In the genomic region with DNA sequence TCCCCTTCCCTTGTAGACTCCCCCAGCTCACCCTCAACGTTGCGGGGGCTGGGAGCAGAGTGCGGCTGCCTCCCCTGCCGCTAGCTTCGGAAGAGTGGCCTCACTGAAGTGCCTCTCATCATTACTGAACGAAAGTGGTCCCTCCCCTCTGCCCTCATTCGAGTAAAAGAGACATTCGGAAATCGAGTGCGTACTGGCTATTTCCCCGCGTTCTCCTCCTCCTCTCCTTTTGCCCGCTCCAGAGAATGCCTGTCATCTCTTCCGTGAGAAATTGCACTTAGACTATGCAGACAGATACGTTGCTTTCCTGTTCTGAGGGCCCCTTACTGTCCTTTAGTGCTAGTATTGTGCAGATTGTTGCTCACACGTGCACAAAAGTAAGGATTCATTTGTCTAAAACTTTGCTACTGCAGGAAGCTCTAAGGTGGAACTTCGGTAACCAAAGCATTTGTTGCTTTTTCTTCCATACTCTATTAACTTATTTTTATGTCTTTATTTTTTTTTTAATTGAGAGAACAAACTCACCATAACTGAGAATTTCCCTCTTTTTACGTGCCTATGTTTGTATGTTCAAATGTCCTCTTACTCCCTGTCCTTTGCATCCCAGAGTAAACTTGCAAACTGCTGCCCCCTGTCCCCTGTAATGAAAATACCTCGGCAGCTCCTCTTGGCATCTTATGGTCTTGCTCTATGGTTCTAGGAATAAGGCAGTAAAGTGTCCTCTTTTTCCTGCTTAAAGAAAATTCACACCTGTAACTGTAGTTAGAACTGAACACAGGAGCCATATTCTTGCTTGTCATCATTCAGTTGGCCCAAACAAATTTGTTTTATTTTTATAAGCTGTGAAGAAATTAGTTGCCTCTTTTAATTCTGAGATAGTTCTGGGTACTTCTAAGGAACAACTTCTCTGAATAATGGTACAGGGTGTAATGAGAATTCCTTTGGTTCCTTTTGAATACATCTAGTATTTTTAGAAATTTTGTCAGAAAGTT, we compare ENCODE assay signal across 8 cellular contexts. TPM values are rescaled to one million over a fixed set of nuclear protein-coding genes. Genes with fewer than 3 reads are reported as not detected.
A peak's percentile ranks its signal among the peaks of the same experiment; 100 is the strongest.
DNase-seq lines count a peak whose midpoint lies in the region; ATAC-seq and TF ChIP-seq lines count a peak whose summit lies in the region.

No MANE protein-coding gene starts in this region.

- TF ChIP-seq POLR2A in GM18526 (IDR thresholded peaks at IDR 0.05; ENCODE audit: extremely low read depth, insufficient read length): peak; percentile 54
- TF ChIP-seq POLR2A in upper lobe of left lung (IDR thresholded peaks at IDR 0.05): no peak

- ATAC-seq in CD4-positive, alpha-beta T cell (ENCODE audit: poor library complexity): peak; percentile 65
- ATAC-seq in HG03135 (IDR thresholded peaks at IDR 0.05; ENCODE audit: unreplicated experiment): peak; percentile 48
- peak; percentile 56 to 59 for ATAC-seq in upper lobe of left lung (ENCODE audit: low FRiP score in 2 of 2)

- no peaks in the 10 kb centered on the region for H3K9me3 ChIP-seq in CD4-positive, alpha-beta T cell (ENCODE audit: control insufficient read depth, low read length)
- H3K9me3 ChIP-seq in mucosa of rectum (ENCODE audit: control insufficient read depth in 2 of 2, low read length in 2 of 2) (no peaks in the 10 kb centered on the region), upper lobe of left lung (no peaks in the 10 kb centered on the region)

- peak; percentile 59 for TF ChIP-seq CTCF in CD4-positive, alpha-beta T cell (IDR thresholded peaks at IDR 0.05)
- TF ChIP-seq CTCF in epithelial cell of proximal tubule (conservative IDR thresholded peaks at IDR 0.05; ENCODE audit: low read depth, low read length) (peak; percentile 81), upper lobe of left lung (IDR thresholded peaks at IDR 0.05) (peak in 4 of 6 experiments; percentile 28 to 44 (median 40))

- no peaks in the 10 kb centered on the region for H3K27me3 ChIP-seq in CD4-positive, alpha-beta T cell (ENCODE audit: control insufficient read depth, insufficient read depth, low read length)
- H3K27me3 ChIP-seq in mucosa of rectum (ENCODE audit: control insufficient read depth in 2 of 2, insufficient read depth in 2 of 2, low read length in 2 of 2) (peaks cover 0 to 2% of the 10 kb centered on the region in 2 donors), upper lobe of left lung (no peaks in the 10 kb centered on the region)

- no peaks in the 10 kb centered on the region for H3K9me3 Mint-ChIP-seq in CD4-positive, alpha-beta T cell
- no peaks in the 10 kb centered on the region for H3K9me3 Mint-ChIP-seq in activated CD4-positive, alpha-beta T cell treated with anti-CD3 and anti-CD28 coated beads, Interleukin-2, amount 10 ng/mL, durations not matched to agents 24 days and 14 days

- TF ChIP-seq EP300 in upper lobe of left lung (IDR thresholded peaks at IDR 0.05): no peak

- peak overlapping the region; percentile 90 for H3K27ac Mint-ChIP-seq in CD4-positive, alpha-beta T cell
- peak overlapping the region; percentile 94 for H3K27ac Mint-ChIP-seq in activated CD4-positive, alpha-beta T cell treated with anti-CD3 and anti-CD28 coated beads, Interleukin-2, amount 10 ng/mL, durations not matched to agents 24 days and 14 days

- DNase-seq in CD4-positive, alpha-beta T cell: peak in 8 of 10 experiments; percentile 3 to 35 (median 24)
- DNase-seq in NCI-H345 treated with DMSO at 0.1 percent for 48 hours (lab: John Stamatoyannopoulos, UW; ENCODE audit: unreplicated experiment): peak; percentile 66
- DNase-seq in activated CD4-positive, alpha-beta T cell treated with anti-CD3 and anti-CD28 coated beads, Interleukin-2, amount 10 ng/mL, durations not matched to agents 24 days and 14 days: peak; percentile 81
- DNase-seq in epithelial cell of proximal tubule (ENCODE audit: low read depth): no peak
- DNase-seq in upper lobe of left lung: peak in 1 of 2 donors; percentile 51

- POLR2A ChIA-PET in CD4-positive, alpha-beta T cell (lab: Charles Lee): interaction anchor here (0.9 to 3.0 kb wide), 8 partner anchors 11 to 281 kb away, joined by 3 to 18 read pairs (median 4); a partner anchor contains a TSS

- peaks cover 58% of the 10 kb centered on the region for H3K4me1 Mint-ChIP-seq in CD4-positive, alpha-beta T cell (ENCODE audit: low read depth)
- H3K4me1 Mint-ChIP-seq in activated CD4-positive, alpha-beta T cell treated with anti-CD3 and anti-CD28 coated beads, Interleukin-2, amount 10 ng/mL, durations not matched to agents 24 days and 14 days: peaks cover 21% of the 10 kb centered on the region

- H3K27ac ChIP-seq in CD4-positive, alpha-beta T cell (ENCODE audit: low read depth, low read length): peak overlapping the region; percentile 72
- H3K27ac ChIP-seq in mucosa of rectum (ENCODE audit: low read depth in 2 of 2, low read length in 2 of 2) (peak overlapping the region; percentile 86 to 92), upper lobe of left lung (peak overlapping the region; percentile 92 to 95 (median 94))

- H3K36me3 ChIP-seq in mucosa of rectum (ENCODE audit: control insufficient read depth in 2 of 2, insufficient read depth in 2 of 2, low read length in 2 of 2) (peaks cover 0 to 2% of the 10 kb centered on the region in 2 donors), upper lobe of left lung (no peaks in the 10 kb centered on the region)

- intact Hi-C loops in CD4-positive, alpha-beta T cell (cut with DNase I, micrococcal nuclease): loop anchor here (2.0 to 10.0 kb wide), 7 partner anchors 80 to 1740 kb away; a partner anchor contains a TSS
- intact Hi-C loops in activated CD4-positive, alpha-beta T cell treated with anti-CD3 and anti-CD28 coated beads, Interleukin-2, amount 10 ng/mL, durations not matched to agents 24 days and 14 days (cut with micrococcal nuclease): loop anchor here (1.0 to 10.0 kb wide), 8 partner anchors 45 to 1735 kb away; a partner anchor contains a TSS

- peak overlapping the region; percentile 64 to 75 for H3K9ac ChIP-seq in mucosa of rectum (ENCODE audit: low read depth in 1 of 2, low read length in 2 of 2)

- CTCF ChIA-PET in CD4-positive, alpha-beta T cell (lab: Charles Lee): interaction anchor here (0.7 to 2.7 kb wide), 5 partner anchors 12 to 62 kb away, joined by 3 to 10 read pairs (median 3); no protein-coding TSS in a partner anchor

- H3K4me3 ChIP-seq in epithelial cell of proximal tubule (ENCODE audit: low read depth, low read length) (peak overlapping the region; percentile 91), mucosa of rectum (ENCODE audit: low read length in 2 of 2) (peak overlapping the region; percentile 87), upper lobe of left lung (peak overlapping the region; percentile 94 to 100 (median 96))

- WGBS in upper lobe of left lung, 2 donors: 0 to 2% methylated on average over 15 to 19 of the region's 19 CpGs

- peak overlapping the region; percentile 97 for H3K4me3 Mint-ChIP-seq in CD4-positive, alpha-beta T cell
- H3K4me3 Mint-ChIP-seq in activated CD4-positive, alpha-beta T cell treated with anti-CD3 and anti-CD28 coated beads, Interleukin-2, amount 10 ng/mL, durations not matched to agents 24 days and 14 days: peak overlapping the region; percentile 98

- H3K4me1 ChIP-seq in mucosa of rectum (ENCODE audit: control insufficient read depth in 2 of 2, insufficient read depth in 2 of 2, low read length in 2 of 2) (peaks cover 2 to 7% of the 10 kb centered on the region in 2 donors), upper lobe of left lung (peaks cover 7 to 42% (median 23%) of the 10 kb centered on the region in 4 donors)

- H3K27me3 Mint-ChIP-seq in CD4-positive, alpha-beta T cell: peaks cover 4% of the 10 kb centered on the region
- H3K27me3 Mint-ChIP-seq in activated CD4-positive, alpha-beta T cell treated with anti-CD3 and anti-CD28 coated beads, Interleukin-2, amount 10 ng/mL, durations not matched to agents 24 days and 14 days: peaks cover 14% of the 10 kb centered on the region

- H3K36me3 Mint-ChIP-seq in CD4-positive, alpha-beta T cell (ENCODE audit: low read depth): peaks cover 16% of the 10 kb centered on the region
- peaks cover 6% of the 10 kb centered on the region for H3K36me3 Mint-ChIP-seq in activated CD4-positive, alpha-beta T cell treated with anti-CD3 and anti-CD28 coated beads, Interleukin-2, amount 10 ng/mL, durations not matched to agents 24 days and 14 days (ENCODE audit: low read depth)

RNA-seq across cellular contexts. Expression of a gene that starts 1.1 kb away (rescaled TPM):
- total RNA-seq in CD4-positive, alpha-beta T cell: 10 to 100 TPM; 75.5 to 80.3 TPM
- total RNA-seq in activated CD4-positive, alpha-beta T cell treated with anti-CD3 and anti-CD28 coated beads, Interleukin-2, amount 10 ng/mL, durations not matched to agents 24 days and 14 days: 41.0 and 50.4 TPM in 2 replicates
- total RNA-seq in epithelial cell of proximal tubule (31.9 and 85.7 TPM in 2 replicates), upper lobe of left lung (10 to 100 TPM; 23.7 to 52.1 (median 40.5) TPM)
